ENCODE assay signal across 8 cellular contexts in genomic region chr17:68247445-68248198, GRCh38. TPM values are rescaled to one million over a fixed set of nuclear protein-coding genes. Genes with fewer than 3 reads are reported as not detected.
A peak's percentile ranks its signal among the peaks of the same experiment; 100 is the strongest.
DNase-seq lines count a peak whose midpoint lies in the region; ATAC-seq and TF ChIP-seq lines count a peak whose summit lies in the region.

A gene with protein sequence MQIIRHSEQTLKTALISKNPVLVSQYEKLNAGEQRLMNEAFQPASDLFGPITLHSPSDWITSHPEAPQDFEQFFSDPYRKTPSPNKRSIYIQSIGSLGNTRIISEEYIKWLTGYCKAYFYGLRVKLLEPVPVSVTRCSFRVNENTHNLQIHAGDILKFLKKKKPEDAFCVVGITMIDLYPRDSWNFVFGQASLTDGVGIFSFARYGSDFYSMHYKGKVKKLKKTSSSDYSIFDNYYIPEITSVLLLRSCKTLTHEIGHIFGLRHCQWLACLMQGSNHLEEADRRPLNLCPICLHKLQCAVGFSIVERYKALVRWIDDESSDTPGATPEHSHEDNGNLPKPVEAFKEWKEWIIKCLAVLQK (plus strand): TSS chr17:68248043. CDS start chr17:68250188, 2,145 bp downstream.

- H3K4me3 ChIP-seq in HFF-Myc (replicated peaks; ENCODE audit: low read depth, low read length) (peak within 1 kb of the TSS; percentile 69), SJSA1 (peak within 1 kb of the TSS; percentile 72), neural progenitor cell (peak within 1 kb of the TSS; percentile 92)

- H3K27ac ChIP-seq in SJSA1 (peak within 1 kb of the TSS; percentile 68), foreskin keratinocyte (peak within 1 kb of the TSS; percentile 79), neural progenitor cell (peak within 1 kb of the TSS; percentile 44)

- H3K9me3 Mint-ChIP-seq in neural progenitor cell: no peaks in the 10 kb centered on the region

- peak within 1 kb of the TSS; percentile 95 for H2AFZ ChIP-seq in neural progenitor cell (replicated peaks)

- peaks cover 7% of the 10 kb centered on the region; the same call in 1 of the 2 replicates for H3K36me3 ChIP-seq in SJSA1
- H3K36me3 ChIP-seq in neural progenitor cell: peaks cover 3% of the 10 kb centered on the region

- no peaks in the 10 kb centered on the region for H4K20me1 ChIP-seq in neural progenitor cell (ENCODE audit: low read depth)

- H3K4me3 Mint-ChIP-seq in neural progenitor cell: peak within 1 kb of the TSS; percentile 93

- H3K27ac Mint-ChIP-seq in neural progenitor cell: peak within 1 kb of the TSS; percentile 86

- no peaks in the 10 kb centered on the region for H3K27me3 Mint-ChIP-seq in neural progenitor cell (ENCODE audit: insufficient read depth, low read depth)

- peak within 1 kb of the TSS; percentile 96 for H3K4me2 ChIP-seq in neural progenitor cell

- peak; percentile 94 for ATAC-seq in foreskin keratinocyte

- H3K79me2 ChIP-seq in neural progenitor cell (ENCODE audit: low read depth): peaks cover 11% of the 10 kb centered on the region

- H3K9ac ChIP-seq in neural progenitor cell: peak within 1 kb of the TSS; percentile 63

- H3K27me3 ChIP-seq in SJSA1 (replicated peaks) (no peaks in the 10 kb centered on the region), foreskin keratinocyte (no peaks in the 10 kb centered on the region), neural progenitor cell (no peaks in the 10 kb centered on the region)

- H3K4me1 Mint-ChIP-seq in neural progenitor cell: peaks cover 17% of the 10 kb centered on the region

- DNase-seq in GM03348 (ENCODE audit: low spot score): peak; percentile 98
- peak; percentile 65 for DNase-seq in HFF-Myc (ENCODE audit: extremely low read depth, low read depth)
- DNase-seq in MV-4-11 (lab: John Stamatoyannopoulos, UW): peak; percentile 86
- DNase-seq in SJSA1 (ENCODE audit: low read depth in 1 of 2, low spot score in 2 of 2): peak; percentile 96 to 98
- peak; percentile 98 for DNase-seq in activated naive CD4-positive, alpha-beta T cell (lab: John Stamatoyannopoulos, UW)
- DNase-seq in foreskin keratinocyte: peak; percentile 71 to 85
- peak; percentile 97 for DNase-seq in neural progenitor cell (ENCODE audit: low spot score)
- peak; percentile 82 for DNase-seq in stromal cell of bone marrow (ENCODE audit: low read depth)

- peaks cover 9% of the 10 kb centered on the region for H3K36me3 Mint-ChIP-seq in neural progenitor cell

- TF ChIP-seq CTCF in HFF-Myc (IDR thresholded peaks at IDR 0.05; ENCODE audit: low read depth, low read length, missing control alignments) (no peak), foreskin keratinocyte (conservative IDR thresholded peaks at IDR 0.05) (peak; percentile 6), neural progenitor cell (IDR thresholded peaks at IDR 0.05) (no peak)

- H3K9me3 ChIP-seq in SJSA1 (replicated peaks) (no peaks in the 10 kb centered on the region), neural progenitor cell (ENCODE audit: low read depth) (no peaks in the 10 kb centered on the region)

- H3K4me1 ChIP-seq in SJSA1 (replicated peaks) (peaks cover 8% of the 10 kb centered on the region), foreskin keratinocyte (no peaks in the 10 kb centered on the region), neural progenitor cell (no peaks in the 10 kb centered on the region)

- H3F3A ChIP-seq in neural progenitor cell (ENCODE audit: low read depth): peaks cover 8% of the 10 kb centered on the region

RNA-seq across cellular contexts. Expression of the gene that starts here (rescaled TPM):
- 148 and 174 TPM in 2 replicates for total RNA-seq in SJSA1 (2014; rRNA removed; shearing (Covaris generic))
- total RNA-seq in foreskin keratinocyte (106 and 110 TPM in 2 replicates), neural progenitor cell (ENCODE audit: low replicate concordance) (99.0 and 150 TPM in 2 replicates)
- 102 and 114 TPM in 2 replicates for polyA plus RNA-seq in foreskin keratinocyte

Comparison
In these comparisons a context has a peak if more than half of its experiments do, and no peak if none do; other contexts are left out.
1. Peak in every context shown above with its lines: DNase-seq, ATAC-seq, H3K4me3 ChIP-seq and H3K27ac ChIP-seq.